13 cellular contexts compared by ENCODE assay signal in genomic region chr16:87484487-87485331, GRCh38. TPM values are rescaled to one million over a fixed set of nuclear protein-coding genes. Genes with fewer than 3 reads are reported as not detected.
DNase-seq lines count a peak whose midpoint lies in the region; ATAC-seq, FAIRE-seq and TF ChIP-seq lines count a peak whose summit lies in the region.
"Had no signal": no experiment of that assay in that cellular context is flagged by ENCODE, and none has a peak within 500 bp of the region (broad histone marks: within the 10 kb centered on the region; RNA-seq: fewer than 3 reads in every experiment).

No MANE protein-coding gene starts in this region.

- H3K4me2 ChIP-seq in HepG2 (ENCODE audit: low read depth, low read length) = peak overlapping the region; percentile 57

- no peak overlapping the region for H3K4me3 Mint-ChIP-seq in activated CD4-positive, alpha-beta T cell treated with anti-CD3 and anti-CD28 coated beads, Interleukin-2, amount 10 ng/mL, durations not matched to agents 24 days and 14 days
- peak overlapping the region; percentile 3 for H3K4me3 Mint-ChIP-seq in MCF 10A (ENCODE audit: unreplicated experiment)

- peak in 1 of 2 experiments; percentile 66; a peak in 2 of 4 replicates for TF ChIP-seq EP300 in HepG2 (IDR thresholded peaks at IDR 0.05; ENCODE audit: low read depth in 2 of 2, low read length in 2 of 2)
- TF ChIP-seq EP300 in HepG2 (CRISPR knock-in tag; IDR thresholded peaks at IDR 0.05; ENCODE audit: borderline replicate concordance) = no peak

- in situ Hi-C loops in HepG2 (cut with HindIII; ENCODE audit: extremely low pct_ligation_motif_present, low pct_unique_long_range_greater_than_20kb) = no loop called here

- no TSS peak for BruUV-seq in MCF 10A (replicated peaks; lab: Mats Ljungman, UMichigan)
- no TSS peak for BruUV-seq in HepG2 (replicated peaks; lab: Mats Ljungman, UMichigan)

- intact Hi-C loops in activated CD4-positive, alpha-beta T cell treated with anti-CD3 and anti-CD28 coated beads, Interleukin-2, amount 10 ng/mL, durations not matched to agents 24 days and 14 days (cut with micrococcal nuclease) = loop anchor here (2.0 kb wide), 1 partner anchor 20 kb away; no protein-coding TSS in a partner anchor
- intact Hi-C loops in MCF 10A (cut with micrococcal nuclease) = no loop called here
- intact Hi-C loops in HepG2 (cut with micrococcal nuclease; ENCODE audit: unreplicated experiment) = loop anchor here (10.0 kb wide), 1 partner anchor 100 kb away; the partner anchor contains the start of gene FBXO31

- POLR2A ChIA-PET in MCF 10A (lab: Yijun Ruan, JAX) (interaction anchor here (0.6 to 9.6 kb wide), 6 partner anchors 9 to 151 kb away, joined by 3 to 144 read pairs (median 5); partner anchors contain the start of gene MAP1LC3B), HepG2 (lab: Yijun Ruan, JAX) (interaction anchor here (1.5 kb wide), 1 partner anchor 45 kb away, joined by 3 read pairs; no protein-coding TSS in a partner anchor)

- CTCF ChIA-PET in MCF 10A (lab: Yijun Ruan, JAX) (interaction anchor here (0.6 to 1.7 kb wide), 4 partner anchors 16 to 151 kb away, joined by 3 read pairs; no protein-coding TSS in a partner anchor), HepG2 (lab: Yijun Ruan, JAX; ENCODE audit: low intra/inter-chr PET ratio, low total read pairs) (no interaction called here)

- peaks cover 2 to 9% of the 10 kb centered on the region in 2 experiments for H3K36me3 ChIP-seq in HepG2 (replicated peaks in 1 of 2; ENCODE audit: control insufficient read depth in 1 of 2, insufficient read depth in 2 of 2, low read length in 2 of 2)
- H3K36me3 ChIP-seq in thoracic aorta = no peaks in the 10 kb centered on the region
- H3K36me3 ChIP-seq: neutrophil had no signal

- TF ChIP-seq RAD21 in HepG2 (CRISPR knock-in tag; IDR thresholded peaks at IDR 0.05) = no peak

- H4K20me1 ChIP-seq in HepG2 (ENCODE audit: insufficient read depth, low read length) = peaks cover 62% of the 10 kb centered on the region

- ATAC-seq in HepG2 (no peak), thoracic aorta (ENCODE audit: insufficient number of reproducible peaks, low FRiP score, low read depth) (no peak)

- TF ChIP-seq POLR2A in HepG2 (IDR thresholded peaks at IDR 0.05; ENCODE audit: insufficient read depth in 1 of 2, low read depth in 2 of 2, low read length in 2 of 2) = no peak

- peaks cover 4% of the 10 kb centered on the region for H3K36me3 Mint-ChIP-seq in activated CD4-positive, alpha-beta T cell treated with anti-CD3 and anti-CD28 coated beads, Interleukin-2, amount 10 ng/mL, durations not matched to agents 24 days and 14 days (ENCODE audit: low read depth)
- peaks cover 7% of the 10 kb centered on the region for H3K36me3 Mint-ChIP-seq in MCF 10A (ENCODE audit: insufficient read depth, unreplicated experiment)

- peaks cover 91% of the 10 kb centered on the region for H3K79me2 ChIP-seq in HepG2 (ENCODE audit: insufficient read depth, low read length)

- H3K27me3 ChIP-seq in HepG2 (ENCODE audit: control insufficient read depth in 1 of 2, insufficient read depth in 2 of 2, low read length in 2 of 2) (no peaks in the 10 kb centered on the region), thoracic aorta (replicated peaks; ENCODE audit: insufficient read depth) (no peaks in the 10 kb centered on the region)

- WGBS in HepG2 (ENCODE audit: low lambda C conversion rate) = 58% methylated on average over 21 of the region's 22 CpGs

- H3K4me1 ChIP-seq in HepG2 (ENCODE audit: insufficient read depth, low read length) (peaks cover 87% of the 10 kb centered on the region), thoracic aorta (ENCODE audit: control insufficient read depth in 1 of 2, low read depth in 2 of 2) (peaks cover 45 to 72% of the 10 kb centered on the region in 2 donors)

- no peak overlapping the region for H3K9ac ChIP-seq in HepG2 (ENCODE audit: insufficient read depth, low read depth, low read length)

- H3K9me3 Mint-ChIP-seq in activated CD4-positive, alpha-beta T cell treated with anti-CD3 and anti-CD28 coated beads, Interleukin-2, amount 10 ng/mL, durations not matched to agents 24 days and 14 days = no peaks in the 10 kb centered on the region
- H3K9me3 Mint-ChIP-seq in MCF 10A (ENCODE audit: unreplicated experiment) = no peaks in the 10 kb centered on the region

- H3K27ac ChIP-seq in HepG2 (ENCODE audit: extremely low read length, insufficient read depth, low read length) (peak overlapping the region; percentile 26), thoracic aorta (peak overlapping the region; percentile 17)
- H3K27ac ChIP-seq: neutrophil had no signal

- FAIRE-seq in HepG2 (lab: Jason Lieb, UNC) = peak; percentile 56
- FAIRE-seq: A204.1 had no signal

- H3K27ac Mint-ChIP-seq in activated CD4-positive, alpha-beta T cell treated with anti-CD3 and anti-CD28 coated beads, Interleukin-2, amount 10 ng/mL, durations not matched to agents 24 days and 14 days = peak overlapping the region; percentile 20
- H3K27ac Mint-ChIP-seq in MCF 10A (ENCODE audit: low read depth, unreplicated experiment) = peak overlapping the region; percentile 73

- TF ChIP-seq CTCF in MCF 10A (IDR thresholded peaks at IDR 0.05; ENCODE audit: unreplicated experiment) = no peak
- no peak for TF ChIP-seq CTCF in HepG2 (CRISPR knock-in tag; IDR thresholded peaks at IDR 0.05)
- TF ChIP-seq CTCF in thoracic aorta (IDR thresholded peaks at IDR 0.05) = no peak

- H3K4me3 ChIP-seq in HepG2 (replicated peaks in 1 of 3; ENCODE audit: insufficient read depth in 1 of 3, low read depth in 2 of 3, low read length in 3 of 3) (no peak overlapping the region), thoracic aorta (no peak overlapping the region)

- H3K9me3 ChIP-seq in HepG2 (ENCODE audit: low read length) (no peaks in the 10 kb centered on the region), thoracic aorta (no peaks in the 10 kb centered on the region)
- H3K9me3 ChIP-seq: neutrophil had no signal

- H3K4me1 Mint-ChIP-seq in activated CD4-positive, alpha-beta T cell treated with anti-CD3 and anti-CD28 coated beads, Interleukin-2, amount 10 ng/mL, durations not matched to agents 24 days and 14 days = peaks cover 28% of the 10 kb centered on the region
- peaks cover 60% of the 10 kb centered on the region for H3K4me1 Mint-ChIP-seq in MCF 10A (ENCODE audit: insufficient read depth, unreplicated experiment)

- no peak overlapping the region for H2AFZ ChIP-seq in HepG2 (ENCODE audit: low read length)

- DNase-seq in activated CD4-positive, alpha-beta T cell treated with anti-CD3 and anti-CD28 coated beads, Interleukin-2, amount 10 ng/mL, durations not matched to agents 24 days and 14 days = no peak
- no peak for DNase-seq in activated CD4-positive, alpha-beta T cell treated with anti-CD3 and anti-CD28 coated beads for 48 hours
- DNase-seq in MCF 10A (ENCODE audit: unreplicated experiment) (no peak), HepG2 (ENCODE audit: low spot score) (peak; percentile 69), thoracic aorta (ENCODE audit: low spot score) (no peak), NCI-H1694 treated with DMSO at 0.1 percent for 48 hours (lab: John Stamatoyannopoulos, UW) (no peak), AG08395 (ENCODE audit: low spot score) (no peak), SHP77 treated with DMSO at 0.1 percent for 48 hours (lab: John Stamatoyannopoulos, UW) (no peak)
- DNase-seq: activated T-cell treated with anti-CD3 and anti-CD28 coated beads, Interleukin-2, amount 50 U/mL, for 1 hour; GDM1; NCI-H510A treated with DMSO at 0.1 percent for 48 hours had no signal

- peaks cover 6% of the 10 kb centered on the region for H3K27me3 Mint-ChIP-seq in activated CD4-positive, alpha-beta T cell treated with anti-CD3 and anti-CD28 coated beads, Interleukin-2, amount 10 ng/mL, durations not matched to agents 24 days and 14 days
- H3K27me3 Mint-ChIP-seq in MCF 10A (ENCODE audit: insufficient read depth, unreplicated experiment) = no peaks in the 10 kb centered on the region

TF ChIP-seq in HepG2, 621 proteins besides CTCF, POLR2A, EP300 and RAD21 (continues in another document):
- TF ChIP-seq ZBTB8A (CRISPR knock-in tag; IDR thresholded peaks at IDR 0.05; ENCODE audit: borderline replicate concordance, low read depth) = no peak
- no peak for TF ChIP-seq ZSCAN30 (CRISPR knock-in tag; IDR thresholded peaks at IDR 0.05)
- no peak for TF ChIP-seq EEA1 (CRISPR knock-in tag; IDR thresholded peaks at IDR 0.05; ENCODE audit: borderline replicate concordance)
- TF ChIP-seq ZNF749 (CRISPR knock-in tag; IDR thresholded peaks at IDR 0.05; ENCODE audit: borderline replicate concordance) = no peak
- no peak for TF ChIP-seq ZNF530 (CRISPR knock-in tag; IDR thresholded peaks at IDR 0.05; ENCODE audit: low read depth)
- no peak for TF ChIP-seq ZBTB20 (CRISPR knock-in tag; IDR thresholded peaks at IDR 0.05; ENCODE audit: borderline replicate concordance, low read depth)
- no peak for TF ChIP-seq SIX4 (CRISPR knock-in tag; IDR thresholded peaks at IDR 0.05)
- TF ChIP-seq ZNF616 (CRISPR knock-in tag; IDR thresholded peaks at IDR 0.05; ENCODE audit: low read depth) = no peak

RNA-seq across cellular contexts. Expression of gene ZCCHC14, which starts 8.1 kb away (rescaled TPM):
- total RNA-seq in activated CD4-positive, alpha-beta T cell treated with anti-CD3 and anti-CD28 coated beads, Interleukin-2, amount 10 ng/mL, durations not matched to agents 24 days and 14 days = 11.6 and 12.0 TPM in 2 replicates
- total RNA-seq in MCF 10A (2022) (23.3 and 28.2 TPM in 2 replicates), HepG2 (2016; rRNA removed; fragmentation: Illumina TruSeq; extraction: Trizol) (12.5 and 20.4 TPM in 2 replicates), thoracic aorta (10 to 100 TPM; 33.0 to 45.6 TPM)
- total RNA-seq in HepG2 (2016; cell fraction: cytosol; rRNA removed; fragmentation: Illumina TruSeq; extraction: Trizol; ENCODE audit: low read depth) = 10.4 and 15.8 TPM in 2 replicates
- total RNA-seq in HepG2 (2016; cell fraction: insoluble cytoplasmic fraction; rRNA removed; fragmentation: Illumina TruSeq; extraction: Trizol) = 11.4 and 19.2 TPM in 2 replicates
- total RNA-seq in HepG2 (2016; cell fraction: membrane; rRNA removed; fragmentation: Illumina TruSeq; extraction: Trizol) = 9.4 and 10.4 TPM in 2 replicates
- total RNA-seq in HepG2 (2016; cell fraction: nucleus; rRNA removed; fragmentation: Illumina TruSeq; extraction: Trizol) = 21.7 and 25.2 TPM in 2 replicates
- polyA plus RNA-seq in HepG2 (2011; rRNA removed) = 12.4 and 13.9 TPM in 2 replicates
- 7.2 and 8.1 TPM in 2 replicates for polyA plus RNA-seq in HepG2 (2011; cell fraction: cytosol; rRNA removed)
- polyA plus RNA-seq in HepG2 (2011; cell fraction: nucleus; rRNA removed) = 44.4 and 55.9 TPM in 2 replicates
- polyA plus RNA-seq in HepG2 (2012) = 24.9 and 25.6 TPM in 2 replicates
- 0.75 and 0.90 TPM in 2 replicates for polyA plus RNA-seq in HepG2 (2016; cell fraction: cytosol; fragmentation: Illumina TruSeq; extraction: Trizol; ENCODE audit: low read depth)
- polyA plus RNA-seq in HepG2 (2016; cell fraction: insoluble cytoplasmic fraction; fragmentation: Illumina TruSeq; extraction: Trizol; ENCODE audit: low read depth) = 19.5 and 24.4 TPM in 2 replicates
- 3.1 and 3.9 TPM in 2 replicates for polyA plus RNA-seq in HepG2 (2016; cell fraction: membrane; fragmentation: Illumina TruSeq; extraction: Trizol; ENCODE audit: low read depth)
- polyA plus RNA-seq in HepG2 (2016; cell fraction: nucleus; fragmentation: Illumina TruSeq; extraction: Trizol; ENCODE audit: insufficient read depth, low read depth) = 46.5 and 48.4 TPM in 2 replicates
- 16.6 and 28.7 TPM in 2 replicates for polyA minus RNA-seq in HepG2 (2011; rRNA and poly(A)+ RNA removed; ENCODE audit: low replicate concordance)
- 20.6 and 23.9 TPM in 2 replicates for polyA minus RNA-seq in HepG2 (2011; cell fraction: cytosol; rRNA and poly(A)+ RNA removed)
- 24.0 and 26.7 TPM in 2 replicates for polyA minus RNA-seq in HepG2 (2011; cell fraction: nucleus; rRNA and poly(A)+ RNA removed)
